Comparison of ENCODE assay signal across 8 cellular contexts in the genomic region with DNA sequence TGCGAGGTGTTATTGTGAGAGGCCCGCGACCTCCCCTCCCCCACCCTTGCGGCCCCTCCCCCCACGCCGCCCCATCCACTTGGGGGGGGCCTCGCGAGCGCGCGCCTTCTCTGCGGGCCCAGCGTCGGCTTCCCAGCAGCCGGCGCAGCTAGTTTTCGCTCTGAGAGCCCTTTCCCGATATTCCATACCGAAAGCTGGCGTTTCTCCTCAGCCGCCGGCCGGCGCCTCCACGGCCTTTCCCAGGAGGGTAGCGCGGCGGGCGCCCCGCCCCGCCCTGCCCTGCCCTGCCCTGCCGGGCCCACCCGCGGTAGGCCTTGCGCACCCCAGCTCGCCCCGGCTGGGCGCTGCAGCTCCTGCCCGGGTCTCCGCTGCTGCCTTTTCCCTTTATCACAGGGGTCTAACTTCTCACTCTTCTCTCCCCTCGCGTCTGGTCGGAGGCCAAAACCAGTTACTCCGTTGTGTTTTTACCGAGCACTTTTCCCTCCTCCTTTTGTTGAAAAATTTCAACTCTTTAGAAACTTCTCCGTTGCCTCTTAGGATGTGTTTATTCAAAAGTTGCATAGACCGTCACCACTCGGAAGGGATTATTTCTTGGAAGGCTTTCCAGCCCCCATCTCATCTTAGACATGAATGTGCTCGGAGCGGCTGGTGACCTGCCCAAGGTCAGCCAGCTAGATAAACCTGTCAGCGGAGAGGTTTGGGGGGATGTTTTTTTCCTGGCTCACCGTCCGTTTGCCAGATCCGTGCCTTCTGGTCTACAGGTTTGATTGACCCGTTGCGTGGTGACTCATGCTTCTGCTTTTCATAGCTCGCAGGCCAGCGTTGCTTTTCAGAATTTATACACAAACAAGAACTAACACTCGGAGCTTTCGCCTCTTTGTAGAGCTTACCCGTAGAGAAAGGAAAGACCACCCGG. TPM values are rescaled to one million over a fixed set of nuclear protein-coding genes. Genes with fewer than 3 reads are reported as not detected.
DNase-seq lines count a peak whose midpoint lies in the region; FAIRE-seq and TF ChIP-seq lines count a peak whose summit lies in the region.

No MANE protein-coding gene starts in this region.

- H3K4me3 ChIP-seq in kidney (ENCODE audit: low read length in 2 of 2) = peak overlapping the region; percentile 94 to 100

- H3K27ac ChIP-seq in cingulate gyrus (ENCODE audit: low read depth, low read length) = peak overlapping the region; percentile 93
- peak overlapping the region; percentile 88 to 95 for H3K27ac ChIP-seq in kidney (ENCODE audit: low read depth in 2 of 2, low read length in 2 of 2)

- no peak for TF ChIP-seq POLR2A in H54 (IDR thresholded peaks at IDR 0.05; ENCODE audit: low read depth, low read length)

- FAIRE-seq in H54 (lab: Jason Lieb, UNC) (no peak), kidney (lab: Jason Lieb, UNC) (no peak)

- TF ChIP-seq CTCF in kidney (IDR thresholded peaks at IDR 0.05; ENCODE audit: borderline replicate concordance, extremely low read depth, insufficient read depth) = no peak

- H3K4me1 ChIP-seq in kidney (ENCODE audit: control insufficient read depth in 1 of 2, insufficient read depth in 1 of 2, low read depth in 1 of 2, low read length in 2 of 2) = peaks cover 3 to 6% of the 10 kb centered on the region in 2 donors

- intact Hi-C loops in kidney (cut with DNase I) = no loop called here

- DNase-seq in NCI-H1417 (lab: John Stamatoyannopoulos, UW) (peak; percentile 54 to 66 (median 64)), NCI-H1417 treated with DMSO at 0.1 percent for 48 hours (lab: John Stamatoyannopoulos, UW) (no peak), H54 (ENCODE audit: insufficient read length, low spot score) (peak; percentile 33), KG1 (lab: John Stamatoyannopoulos, UW) (peak; percentile 67), UCSD-AML1 (lab: John Stamatoyannopoulos, UW; ENCODE audit: unreplicated experiment) (peak; percentile 77), kidney (no peak)
- peak; percentile 6 to 33 (median 8) for DNase-seq in stimulated activated CD4-positive, alpha-beta T cell treated with anti-CD3 and anti-CD28 coated beads, Interleukin-12 subunit alpha, Interleukin-12 subunit beta, amount 100 ng/mL, for 48 hours (ENCODE audit: low read depth in 2 of 3, low spot score in 1 of 3)

- H3K36me3 ChIP-seq in kidney (ENCODE audit: control insufficient read depth in 1 of 2, insufficient read depth in 2 of 2, low read length in 2 of 2) = peaks cover 0 to 12% of the 10 kb centered on the region in 2 donors

- H3K9me3 ChIP-seq in kidney (ENCODE audit: control insufficient read depth in 1 of 2, low read length in 2 of 2) = no peaks in the 10 kb centered on the region

- peak overlapping the region; percentile 6 to 93 for H3K9ac ChIP-seq in kidney (ENCODE audit: low read length in 2 of 2)

RNA-seq across cellular contexts. Expression of gene PAFAH1B2, which starts 0.6 kb away (rescaled TPM):
- total RNA-seq in kidney = 90.2 TPM
- 29.4 TPM for polyA plus RNA-seq in kidney (ENCODE audit: insufficient read depth, low read depth, low replicate concordance)

RNA-seq across cellular contexts. Expression of gene SIDT2, which starts 33.8 kb away (rescaled TPM):
- total RNA-seq in kidney = 37.4 TPM
- 16.4 TPM for polyA plus RNA-seq in kidney (ENCODE audit: insufficient read depth, low read depth, low replicate concordance)

RNA-seq across cellular contexts. Expression of gene SIK3, which starts 46.5 kb away (rescaled TPM):
- 50.7 TPM for total RNA-seq in kidney
- polyA plus RNA-seq in kidney (ENCODE audit: insufficient read depth, low read depth, low replicate concordance) = 12.3 TPM

RNA-seq across cellular contexts. Expression of gene TAGLN, which starts 54.4 kb away (rescaled TPM):
- total RNA-seq in kidney = 846 TPM
- 776 TPM for polyA plus RNA-seq in kidney (ENCODE audit: insufficient read depth, low read depth, low replicate concordance)

Comparison
In these comparisons a context has a peak if more than half of its experiments do, and no peak if none do; other contexts are left out.
1. DNase-seq: peak in NCI-H1417 (3 of 3), H54 (single experiment), KG1 (single experiment), UCSD-AML1 (single experiment) and stimulated activated CD4-positive, alpha-beta T cell treated with anti-CD3 and anti-CD28 coated beads, Interleukin-12 subunit alpha, Interleukin-12 subunit beta, amount 100 ng/mL, for 48 hours (3 of 3); none in NCI-H1417 treated with DMSO at 0.1 percent for 48 hours (single experiment) and kidney (single experiment).